ENCODE assay signal across 10 cellular contexts in the genomic region with DNA sequence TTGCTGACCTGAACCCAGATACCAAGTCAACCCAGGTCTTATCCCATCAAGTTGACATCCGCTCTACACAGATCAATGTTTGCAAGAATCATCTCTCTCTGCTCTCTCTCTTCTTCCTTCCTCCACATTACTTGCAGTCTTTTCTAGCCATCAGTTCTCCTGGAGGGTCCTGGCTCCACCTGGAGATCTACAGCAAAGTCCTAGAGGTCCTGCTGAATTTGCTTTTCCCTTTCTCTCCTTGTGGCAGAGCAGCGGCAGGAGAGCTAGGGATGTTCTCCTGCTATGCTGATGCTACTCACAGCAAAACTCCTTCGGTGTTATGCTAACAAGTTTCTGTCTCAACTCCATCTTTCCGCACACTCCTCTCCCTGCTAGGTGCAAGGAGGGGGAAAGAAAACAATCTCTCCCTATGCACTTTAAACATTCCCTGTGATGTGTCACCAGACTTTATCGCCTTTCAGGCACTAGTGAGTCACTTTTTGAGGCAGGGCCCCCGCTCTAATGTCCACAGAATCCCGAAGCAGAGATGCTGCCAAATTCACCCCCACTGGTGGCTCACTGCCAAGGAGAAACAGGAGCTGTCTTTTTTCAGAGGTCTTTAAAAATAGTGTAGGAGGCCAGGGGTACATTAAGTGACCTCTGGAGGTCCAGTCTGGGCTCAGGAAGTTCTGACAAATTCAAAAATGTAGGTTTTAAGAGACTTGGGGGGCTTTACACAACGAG.
DNase-seq lines count a peak whose midpoint lies in the region; ATAC-seq and TF ChIP-seq lines count a peak whose summit lies in the region.
"Had no signal": no experiment of that assay in that cellular context is flagged by ENCODE, and none has a peak within 500 bp of the region (broad histone marks: within the 10 kb centered on the region; RNA-seq: fewer than 3 reads in every experiment).

No MANE protein-coding gene starts in this region.

- H3K27me3 Mint-ChIP-seq in CD8-positive, alpha-beta T cell (ENCODE audit: low read depth): peaks cover 52% of the 10 kb centered on the region

- H3K4me1 ChIP-seq in gastroesophageal sphincter: peaks cover 23 to 40% (median 25%) of the 10 kb centered on the region in 3 donors
- peaks cover 27% of the 10 kb centered on the region for H3K4me1 ChIP-seq in CD8-positive, alpha-beta T cell (ENCODE audit: insufficient read depth, low read length)

- ATAC-seq in SK-N-SH treated with all-trans-retinoic acid at 6 μM for 48 hours (peak; percentile 76), gastroesophageal sphincter (no peak), HG03442 (IDR thresholded peaks at IDR 0.05; ENCODE audit: unreplicated experiment) (no peak), HG02884 (IDR thresholded peaks at IDR 0.05; ENCODE audit: unreplicated experiment) (no peak)
- no peak for ATAC-seq in CD8-positive, alpha-beta T cell
- ATAC-seq: stimulated activated naive CD8-positive, alpha-beta T cell treated with anti-CD3 and anti-CD28 coated beads, Interleukin-15, amount 100 ng/mL, for 72 hours had no signal

- H3K36me3 Mint-ChIP-seq in CD8-positive, alpha-beta T cell: no peaks in the 10 kb centered on the region

- no peaks in the 10 kb centered on the region for H3K9me3 Mint-ChIP-seq in CD8-positive, alpha-beta T cell
- H3K9me3 Mint-ChIP-seq: stimulated activated naive CD8-positive, alpha-beta T cell treated with anti-CD3 and anti-CD28 coated beads, Interleukin-15, amount 100 ng/mL, for 72 hours had no signal

- no peaks in the 10 kb centered on the region for H3K9me3 ChIP-seq in gastroesophageal sphincter
- H3K9me3 ChIP-seq in CD8-positive, alpha-beta T cell (ENCODE audit: low read length): no peaks in the 10 kb centered on the region

- CTCF ChIA-PET in CD8-positive, alpha-beta T cell (lab: Charles Lee): interaction anchor here (1.1 to 2.1 kb wide), 2 partner anchors 79 to 169 kb away, joined by 3 to 5 read pairs; no protein-coding TSS in a partner anchor

- peak overlapping the region; percentile 85 to 100 (median 86) for H3K27ac ChIP-seq in gastroesophageal sphincter
- H3K27ac ChIP-seq in CD8-positive, alpha-beta T cell (ENCODE audit: low read depth, low read length): no peak overlapping the region

- no peak for TF ChIP-seq EP300 in gastroesophageal sphincter (IDR thresholded peaks at IDR 0.05)

- no peak overlapping the region for H3K27ac Mint-ChIP-seq in CD8-positive, alpha-beta T cell
- H3K27ac Mint-ChIP-seq: stimulated activated naive CD8-positive, alpha-beta T cell treated with anti-CD3 and anti-CD28 coated beads, Interleukin-15, amount 100 ng/mL, for 72 hours had no signal

- no peak overlapping the region for H3K4me3 Mint-ChIP-seq in CD8-positive, alpha-beta T cell
- H3K4me3 Mint-ChIP-seq: stimulated activated naive CD8-positive, alpha-beta T cell treated with anti-CD3 and anti-CD28 coated beads, Interleukin-15, amount 100 ng/mL, for 72 hours had no signal

- POLR2A ChIA-PET in CD8-positive, alpha-beta T cell (lab: Charles Lee): interaction anchor here (0.6 kb wide), 1 partner anchor 78 kb away, joined by 3 read pairs; no protein-coding TSS in a partner anchor

- DNase-seq in DMS 273 (lab: John Stamatoyannopoulos, UW; ENCODE audit: unreplicated experiment) (peak; percentile 73), pulmonary artery endothelial cell (ENCODE audit: low read depth, low spot score) (peak; percentile 59), NCI-H1436 (lab: John Stamatoyannopoulos, UW) (no peak)
- DNase-seq in CD8-positive, alpha-beta T cell: no peak
- DNase-seq: activated CD8-positive, alpha-beta memory T cell treated with anti-CD3 and anti-CD28 coated beads for 24 hours; stimulated activated naive CD8-positive, alpha-beta T cell treated with anti-CD3 and anti-CD28 coated beads, Interleukin-15, amount 100 ng/mL, for 72 hours had no signal

- peaks cover 28% of the 10 kb centered on the region for H3K4me1 Mint-ChIP-seq in CD8-positive, alpha-beta T cell (ENCODE audit: low read depth)

- no peak for TF ChIP-seq CTCF in gastroesophageal sphincter (IDR thresholded peaks at IDR 0.05)
- no peak for TF ChIP-seq CTCF in CD8-positive, alpha-beta T cell (IDR thresholded peaks at IDR 0.05)

- intact Hi-C loops in CD8-positive, alpha-beta T cell (cut with DNase I, micrococcal nuclease): no loop called here

- no peaks in the 10 kb centered on the region for H3K36me3 ChIP-seq in gastroesophageal sphincter
- H3K36me3 ChIP-seq in CD8-positive, alpha-beta T cell (ENCODE audit: insufficient read depth, low read length): no peaks in the 10 kb centered on the region

- WGBS in gastroesophageal sphincter (ENCODE audit: low coverage in 1 of 2), 2 donors: 31 to 34% methylated on average over 6 to 7 of the region's 8 CpGs

- no peaks in the 10 kb centered on the region for H3K27me3 ChIP-seq in gastroesophageal sphincter
- peaks cover 16% of the 10 kb centered on the region for H3K27me3 ChIP-seq in CD8-positive, alpha-beta T cell (ENCODE audit: insufficient read depth, low read length)

- no peak for TF ChIP-seq POLR2A in gastroesophageal sphincter (IDR thresholded peaks at IDR 0.05)

- H3K4me3 ChIP-seq in gastroesophageal sphincter: no peak overlapping the region
- no peak overlapping the region for H3K4me3 ChIP-seq in CD8-positive, alpha-beta T cell (ENCODE audit: low read depth, low read length)

TF ChIP-seq in SK-N-SH treated with all-trans-retinoic acid at 6 μM for 48 hours, 23 proteins besides CTCF, POLR2A, EP300 and RAD21:
- TF ChIP-seq RARB (CRISPR knock-in tag; IDR thresholded peaks at IDR 0.05) (no peak), ISL1 (CRISPR knock-in tag; IDR thresholded peaks at IDR 0.05) (peak; percentile 82), CREB5 (CRISPR knock-in tag; IDR thresholded peaks at IDR 0.05; ENCODE audit: low read depth) (peak; percentile 58; the same call in 1 of the 2 replicates)
- TF ChIP-seq, protein P1, sequence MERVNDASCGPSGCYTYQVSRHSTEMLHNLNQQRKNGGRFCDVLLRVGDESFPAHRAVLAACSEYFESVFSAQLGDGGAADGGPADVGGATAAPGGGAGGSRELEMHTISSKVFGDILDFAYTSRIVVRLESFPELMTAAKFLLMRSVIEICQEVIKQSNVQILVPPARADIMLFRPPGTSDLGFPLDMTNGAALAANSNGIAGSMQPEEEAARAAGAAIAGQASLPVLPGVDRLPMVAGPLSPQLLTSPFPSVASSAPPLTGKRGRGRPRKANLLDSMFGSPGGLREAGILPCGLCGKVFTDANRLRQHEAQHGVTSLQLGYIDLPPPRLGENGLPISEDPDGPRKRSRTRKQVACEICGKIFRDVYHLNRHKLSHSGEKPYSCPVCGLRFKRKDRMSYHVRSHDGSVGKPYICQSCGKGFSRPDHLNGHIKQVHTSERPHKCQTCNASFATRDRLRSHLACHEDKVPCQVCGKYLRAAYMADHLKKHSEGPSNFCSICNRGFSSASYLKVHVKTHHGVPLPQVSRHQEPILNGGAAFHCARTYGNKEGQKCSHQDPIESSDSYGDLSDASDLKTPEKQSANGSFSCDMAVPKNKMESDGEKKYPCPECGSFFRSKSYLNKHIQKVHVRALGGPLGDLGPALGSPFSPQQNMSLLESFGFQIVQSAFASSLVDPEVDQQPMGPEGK (CRISPR knock-in tag; IDR thresholded peaks at IDR 0.05; ENCODE audit: borderline replicate concordance): peak; percentile 95; the same call in 1 of the 2 replicates

Comparison
In these comparisons a context has a peak if more than half of its experiments do, and no peak if none do; other contexts are left out.
1. DNase-seq: peak in DMS 273 (single experiment) and pulmonary artery endothelial cell (single experiment); none in CD8-positive, alpha-beta T cell (0 of 7) and NCI-H1436 (single experiment).